Comparison of ENCODE assay signal across 1 cellular context in the genomic region with DNA sequence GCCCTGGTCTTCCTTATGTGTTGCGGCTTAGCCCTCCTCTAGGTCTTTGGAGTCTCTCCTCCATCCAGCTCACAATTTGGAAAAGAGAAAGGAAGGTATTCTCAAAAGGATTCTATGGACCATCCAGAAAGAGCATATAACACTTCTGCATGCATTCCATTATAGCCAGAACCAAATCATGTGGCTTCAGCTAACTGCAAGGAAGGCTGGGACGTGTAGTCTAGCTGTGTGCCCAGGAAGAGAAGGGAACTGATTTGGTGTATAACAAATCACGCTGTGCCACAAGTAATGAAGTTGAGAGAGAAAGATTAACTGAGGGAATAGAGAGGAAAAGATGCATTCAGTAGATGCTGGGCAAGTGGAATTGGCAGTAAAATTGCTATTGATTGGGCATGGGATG.
TF ChIP-seq lines count a peak whose summit lies in the region.

No MANE protein-coding gene starts in this region.

TF ChIP-seq in GM23338, 12 proteins besides CTCF, POLR2A, EP300 and RAD21 (continued from another document):
- TF ChIP-seq, protein P1, sequence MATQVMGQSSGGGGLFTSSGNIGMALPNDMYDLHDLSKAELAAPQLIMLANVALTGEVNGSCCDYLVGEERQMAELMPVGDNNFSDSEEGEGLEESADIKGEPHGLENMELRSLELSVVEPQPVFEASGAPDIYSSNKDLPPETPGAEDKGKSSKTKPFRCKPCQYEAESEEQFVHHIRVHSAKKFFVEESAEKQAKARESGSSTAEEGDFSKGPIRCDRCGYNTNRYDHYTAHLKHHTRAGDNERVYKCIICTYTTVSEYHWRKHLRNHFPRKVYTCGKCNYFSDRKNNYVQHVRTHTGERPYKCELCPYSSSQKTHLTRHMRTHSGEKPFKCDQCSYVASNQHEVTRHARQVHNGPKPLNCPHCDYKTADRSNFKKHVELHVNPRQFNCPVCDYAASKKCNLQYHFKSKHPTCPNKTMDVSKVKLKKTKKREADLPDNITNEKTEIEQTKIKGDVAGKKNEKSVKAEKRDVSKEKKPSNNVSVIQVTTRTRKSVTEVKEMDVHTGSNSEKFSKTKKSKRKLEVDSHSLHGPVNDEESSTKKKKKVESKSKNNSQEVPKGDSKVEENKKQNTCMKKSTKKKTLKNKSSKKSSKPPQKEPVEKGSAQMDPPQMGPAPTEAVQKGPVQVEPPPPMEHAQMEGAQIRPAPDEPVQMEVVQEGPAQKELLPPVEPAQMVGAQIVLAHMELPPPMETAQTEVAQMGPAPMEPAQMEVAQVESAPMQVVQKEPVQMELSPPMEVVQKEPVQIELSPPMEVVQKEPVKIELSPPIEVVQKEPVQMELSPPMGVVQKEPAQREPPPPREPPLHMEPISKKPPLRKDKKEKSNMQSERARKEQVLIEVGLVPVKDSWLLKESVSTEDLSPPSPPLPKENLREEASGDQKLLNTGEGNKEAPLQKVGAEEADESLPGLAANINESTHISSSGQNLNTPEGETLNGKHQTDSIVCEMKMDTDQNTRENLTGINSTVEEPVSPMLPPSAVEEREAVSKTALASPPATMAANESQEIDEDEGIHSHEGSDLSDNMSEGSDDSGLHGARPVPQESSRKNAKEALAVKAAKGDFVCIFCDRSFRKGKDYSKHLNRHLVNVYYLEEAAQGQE (IDR thresholded peaks at IDR 0.05; ENCODE audit: unreplicated experiment): no peak
- TF ChIP-seq STAT1 (IDR thresholded peaks at IDR 0.05; ENCODE audit: unreplicated experiment) (no peak), JUNB (IDR thresholded peaks at IDR 0.05; ENCODE audit: unreplicated experiment) (no peak), CREB1 (CRISPR knock-in tag; IDR thresholded peaks at IDR 0.05; ENCODE audit: low read depth) (no peak), POLR2AphosphoS5 (IDR thresholded peaks at IDR 0.05; ENCODE audit: low read depth) (no peak), NANOG (IDR thresholded peaks at IDR 0.05; ENCODE audit: borderline replicate concordance) (no peak), ZNF114 (CRISPR knock-in tag; IDR thresholded peaks at IDR 0.05) (no peak), ZNF331 (CRISPR knock-in tag; IDR thresholded peaks at IDR 0.05; ENCODE audit: low read depth) (no peak), EZH2phosphoT487 (IDR thresholded peaks at IDR 0.05; ENCODE audit: unreplicated experiment) (no peak)
- TF ChIP-seq, protein P2, sequence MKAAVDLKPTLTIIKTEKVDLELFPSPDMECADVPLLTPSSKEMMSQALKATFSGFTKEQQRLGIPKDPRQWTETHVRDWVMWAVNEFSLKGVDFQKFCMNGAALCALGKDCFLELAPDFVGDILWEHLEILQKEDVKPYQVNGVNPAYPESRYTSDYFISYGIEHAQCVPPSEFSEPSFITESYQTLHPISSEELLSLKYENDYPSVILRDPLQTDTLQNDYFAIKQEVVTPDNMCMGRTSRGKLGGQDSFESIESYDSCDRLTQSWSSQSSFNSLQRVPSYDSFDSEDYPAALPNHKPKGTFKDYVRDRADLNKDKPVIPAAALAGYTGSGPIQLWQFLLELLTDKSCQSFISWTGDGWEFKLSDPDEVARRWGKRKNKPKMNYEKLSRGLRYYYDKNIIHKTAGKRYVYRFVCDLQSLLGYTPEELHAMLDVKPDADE (IDR thresholded peaks at IDR 0.05): no peak
- TF ChIP-seq, protein P3, sequence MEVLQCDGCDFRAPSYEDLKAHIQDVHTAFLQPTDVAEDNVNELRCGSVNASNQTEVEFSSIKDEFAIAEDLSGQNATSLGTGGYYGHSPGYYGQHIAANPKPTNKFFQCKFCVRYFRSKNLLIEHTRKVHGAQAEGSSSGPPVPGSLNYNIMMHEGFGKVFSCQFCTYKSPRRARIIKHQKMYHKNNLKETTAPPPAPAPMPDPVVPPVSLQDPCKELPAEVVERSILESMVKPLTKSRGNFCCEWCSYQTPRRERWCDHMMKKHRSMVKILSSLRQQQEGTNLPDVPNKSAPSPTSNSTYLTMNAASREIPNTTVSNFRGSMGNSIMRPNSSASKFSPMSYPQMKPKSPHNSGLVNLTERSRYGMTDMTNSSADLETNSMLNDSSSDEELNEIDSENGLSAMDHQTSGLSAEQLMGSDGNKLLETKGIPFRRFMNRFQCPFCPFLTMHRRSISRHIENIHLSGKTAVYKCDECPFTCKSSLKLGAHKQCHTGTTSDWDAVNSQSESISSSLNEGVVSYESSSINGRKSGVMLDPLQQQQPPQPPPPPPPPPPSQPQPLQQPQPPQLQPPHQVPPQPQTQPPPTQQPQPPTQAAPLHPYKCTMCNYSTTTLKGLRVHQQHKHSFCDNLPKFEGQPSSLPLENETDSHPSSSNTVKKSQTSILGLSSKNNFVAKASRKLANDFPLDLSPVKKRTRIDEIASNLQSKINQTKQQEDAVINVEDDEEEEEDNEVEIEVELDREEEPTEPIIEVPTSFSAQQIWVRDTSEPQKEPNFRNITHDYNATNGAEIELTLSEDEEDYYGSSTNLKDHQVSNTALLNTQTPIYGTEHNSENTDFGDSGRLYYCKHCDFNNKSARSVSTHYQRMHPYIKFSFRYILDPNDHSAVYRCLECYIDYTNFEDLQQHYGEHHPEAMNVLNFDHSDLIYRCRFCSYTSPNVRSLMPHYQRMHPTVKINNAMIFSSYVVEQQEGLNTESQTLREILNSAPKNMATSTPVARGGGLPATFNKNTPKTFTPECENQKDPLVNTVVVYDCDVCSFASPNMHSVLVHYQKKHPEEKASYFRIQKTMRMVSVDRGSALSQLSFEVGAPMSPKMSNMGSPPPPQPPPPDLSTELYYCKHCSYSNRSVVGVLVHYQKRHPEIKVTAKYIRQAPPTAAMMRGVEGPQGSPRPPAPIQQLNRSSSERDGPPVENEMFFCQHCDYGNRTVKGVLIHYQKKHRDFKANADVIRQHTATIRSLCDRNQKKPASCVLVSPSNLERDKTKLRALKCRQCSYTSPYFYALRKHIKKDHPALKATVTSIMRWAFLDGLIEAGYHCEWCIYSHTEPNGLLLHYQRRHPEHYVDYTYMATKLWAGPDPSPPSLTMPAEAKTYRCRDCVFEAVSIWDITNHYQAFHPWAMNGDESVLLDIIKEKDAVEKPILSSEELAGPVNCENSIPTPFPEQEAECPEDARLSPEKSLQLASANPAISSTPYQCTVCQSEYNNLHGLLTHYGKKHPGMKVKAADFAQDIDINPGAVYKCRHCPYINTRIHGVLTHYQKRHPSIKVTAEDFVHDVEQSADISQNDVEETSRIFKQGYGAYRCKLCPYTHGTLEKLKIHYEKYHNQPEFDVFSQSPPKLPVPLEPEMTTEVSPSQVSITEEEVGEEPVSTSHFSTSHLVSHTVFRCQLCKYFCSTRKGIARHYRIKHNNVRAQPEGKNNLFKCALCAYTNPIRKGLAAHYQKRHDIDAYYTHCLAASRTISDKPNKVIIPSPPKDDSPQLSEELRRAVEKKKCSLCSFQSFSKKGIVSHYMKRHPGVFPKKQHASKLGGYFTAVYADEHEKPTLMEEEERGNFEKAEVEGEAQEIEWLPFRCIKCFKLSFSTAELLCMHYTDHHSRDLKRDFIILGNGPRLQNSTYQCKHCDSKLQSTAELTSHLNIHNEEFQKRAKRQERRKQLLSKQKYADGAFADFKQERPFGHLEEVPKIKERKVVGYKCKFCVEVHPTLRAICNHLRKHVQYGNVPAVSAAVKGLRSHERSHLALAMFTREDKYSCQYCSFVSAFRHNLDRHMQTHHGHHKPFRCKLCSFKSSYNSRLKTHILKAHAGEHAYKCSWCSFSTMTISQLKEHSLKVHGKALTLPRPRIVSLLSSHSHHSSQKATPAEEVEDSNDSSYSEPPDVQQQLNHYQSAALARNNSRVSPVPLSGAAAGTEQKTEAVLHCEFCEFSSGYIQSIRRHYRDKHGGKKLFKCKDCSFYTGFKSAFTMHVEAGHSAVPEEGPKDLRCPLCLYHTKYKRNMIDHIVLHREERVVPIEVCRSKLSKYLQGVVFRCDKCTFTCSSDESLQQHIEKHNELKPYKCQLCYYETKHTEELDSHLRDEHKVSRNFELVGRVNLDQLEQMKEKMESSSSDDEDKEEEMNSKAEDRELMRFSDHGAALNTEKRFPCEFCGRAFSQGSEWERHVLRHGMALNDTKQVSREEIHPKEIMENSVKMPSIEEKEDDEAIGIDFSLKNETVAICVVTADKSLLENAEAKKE (CRISPR knock-in tag; IDR thresholded peaks at IDR 0.05): no peak
